ENCODE assay signal across 9 cellular contexts in the genomic region with DNA sequence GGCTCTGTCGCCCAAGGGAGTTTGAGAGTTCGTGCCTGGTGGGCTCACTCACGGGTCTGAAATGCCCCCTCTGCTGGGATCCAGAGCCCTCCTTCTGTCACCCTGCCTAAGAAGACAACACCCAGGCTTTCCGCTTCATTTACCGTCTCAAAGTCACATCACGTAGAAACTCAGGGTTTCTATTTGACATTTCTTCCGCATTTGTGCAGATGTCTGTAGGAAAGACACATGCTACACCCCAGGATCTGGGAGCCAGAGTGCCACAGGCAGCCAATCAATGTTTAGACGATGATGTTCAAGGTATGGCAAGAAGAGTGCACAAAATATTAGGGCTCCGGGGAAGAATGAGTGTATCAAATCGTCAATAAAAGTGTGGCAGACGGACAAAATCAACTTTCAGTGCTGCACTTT. TPM values are rescaled to one million over a fixed set of nuclear protein-coding genes. Genes with fewer than 3 reads are reported as not detected.
A peak's percentile ranks its signal among the peaks of the same experiment; 100 is the strongest.
DNase-seq lines count a peak whose midpoint lies in the region; ATAC-seq and TF ChIP-seq lines count a peak whose summit lies in the region.
"Had no signal": no experiment of that assay in that cellular context is flagged by ENCODE, and none has a peak within 500 bp of the region (broad histone marks: within the 10 kb centered on the region; RNA-seq: fewer than 3 reads in every experiment).

No MANE protein-coding gene starts in this region.

- 74% methylated on average over 11 of the region's 11 CpGs for WGBS in thymus

- no peaks in the 10 kb centered on the region for H3K9me2 ChIP-seq in Loucy (replicated peaks; ENCODE audit: low read depth, low read length)

- H3K27ac ChIP-seq in thymus (ENCODE audit: low read depth), result peak overlapping the region; percentile 66

- no peaks in the 10 kb centered on the region for H3K27me3 ChIP-seq in Loucy (ENCODE audit: insufficient read depth, low read length, poor library complexity, severe bottlenecking)
- no peaks in the 10 kb centered on the region for H3K27me3 ChIP-seq in thymus (ENCODE audit: control insufficient read depth, insufficient read depth)

- H3K36me3 Mint-ChIP-seq in activated naive CD4-positive, alpha-beta T cell treated with anti-CD3 and anti-CD28 coated beads, Interleukin-2, amount 50 U/mL, for 24 hours, result peaks cover 26% of the 10 kb centered on the region

- peak overlapping the region; percentile 97 for H3K27ac Mint-ChIP-seq in activated naive CD4-positive, alpha-beta T cell treated with anti-CD3 and anti-CD28 coated beads, Interleukin-2, amount 50 U/mL, for 24 hours

- peak; percentile 56 for ATAC-seq in HG02610 (IDR thresholded peaks at IDR 0.05; ENCODE audit: unreplicated experiment)

- H3F3A ChIP-seq in Loucy (ENCODE audit: low read depth), result peaks cover 25% of the 10 kb centered on the region

- no peaks in the 10 kb centered on the region for H3K27me3 Mint-ChIP-seq in activated naive CD4-positive, alpha-beta T cell treated with anti-CD3 and anti-CD28 coated beads, Interleukin-2, amount 50 U/mL, for 24 hours

- H3K4me3 ChIP-seq in Loucy (ENCODE audit: low read length, poor library complexity, severe bottlenecking), result peak overlapping the region; percentile 68
- no peak overlapping the region for H3K4me3 ChIP-seq in thymus (ENCODE audit: low read length)

- peaks cover 96% of the 10 kb centered on the region for H3K4me1 Mint-ChIP-seq in activated naive CD4-positive, alpha-beta T cell treated with anti-CD3 and anti-CD28 coated beads, Interleukin-2, amount 50 U/mL, for 24 hours

- H3K4me3 Mint-ChIP-seq in activated naive CD4-positive, alpha-beta T cell treated with anti-CD3 and anti-CD28 coated beads, Interleukin-2, amount 50 U/mL, for 24 hours, result peak overlapping the region; percentile 83

- peak overlapping the region; percentile 91 for H3K9ac ChIP-seq in Loucy (ENCODE audit: low read depth, low read length, poor library complexity, severe bottlenecking)

- peak overlapping the region; percentile 77 for H3K4me2 ChIP-seq in Loucy (ENCODE audit: low read depth, low read length, poor library complexity, severe bottlenecking)

- DNase-seq in activated naive CD4-positive, alpha-beta T cell treated with anti-CD3 and anti-CD28 coated beads, Interleukin-2, amount 50 U/mL, for 16 hours, result no peak
- DNase-seq in kidney tubule cell (ENCODE audit: low spot score) (no peak), inferior parietal cortex (ENCODE audit: extremely low spot score) (no peak), NCI-H345 (lab: John Stamatoyannopoulos, UW) (no peak)
- DNase-seq: NCI-H1436 treated with DMSO at 0.1 percent for 48 hours had no signal

- H3K9me3 ChIP-seq in Loucy (ENCODE audit: insufficient read depth, low read depth, low read length) (no peaks in the 10 kb centered on the region; the same call in 1 of the 2 replicates), thymus (ENCODE audit: control insufficient read depth) (no peaks in the 10 kb centered on the region)

- no peak for TF ChIP-seq CTCF in Loucy (conservative IDR thresholded peaks at IDR 0.05; ENCODE audit: low read length)

- no peak overlapping the region for H2AFZ ChIP-seq in Loucy (ENCODE audit: low read length)

- no peaks in the 10 kb centered on the region for H3K9me3 Mint-ChIP-seq in activated naive CD4-positive, alpha-beta T cell treated with anti-CD3 and anti-CD28 coated beads, Interleukin-2, amount 50 U/mL, for 24 hours

- H3K36me3 ChIP-seq in Loucy (ENCODE audit: insufficient read depth, low read length) (no peaks in the 10 kb centered on the region), thymus (ENCODE audit: control insufficient read depth, insufficient read depth) (no peaks in the 10 kb centered on the region)

- H3K4me1 ChIP-seq in Loucy (ENCODE audit: insufficient read depth, low read length, poor library complexity, severe bottlenecking), result peaks cover 84% of the 10 kb centered on the region
- peaks cover 33% of the 10 kb centered on the region for H3K4me1 ChIP-seq in thymus (ENCODE audit: control insufficient read depth, insufficient read depth, low read length)

- no peaks in the 10 kb centered on the region for H4K20me1 ChIP-seq in Loucy (ENCODE audit: insufficient read depth, low read length, poor library complexity, severe bottlenecking)

- peaks cover 59% of the 10 kb centered on the region for H3K79me2 ChIP-seq in Loucy (ENCODE audit: insufficient read depth, low read length)

RNA-seq across cellular contexts. Expression of gene ACKR3, which starts 24.4 kb away (rescaled TPM):
- polyA plus RNA-seq in thymus, result 13.9 TPM
